Comparison of ENCODE assay signal across 7 cellular contexts in the genomic region with DNA sequence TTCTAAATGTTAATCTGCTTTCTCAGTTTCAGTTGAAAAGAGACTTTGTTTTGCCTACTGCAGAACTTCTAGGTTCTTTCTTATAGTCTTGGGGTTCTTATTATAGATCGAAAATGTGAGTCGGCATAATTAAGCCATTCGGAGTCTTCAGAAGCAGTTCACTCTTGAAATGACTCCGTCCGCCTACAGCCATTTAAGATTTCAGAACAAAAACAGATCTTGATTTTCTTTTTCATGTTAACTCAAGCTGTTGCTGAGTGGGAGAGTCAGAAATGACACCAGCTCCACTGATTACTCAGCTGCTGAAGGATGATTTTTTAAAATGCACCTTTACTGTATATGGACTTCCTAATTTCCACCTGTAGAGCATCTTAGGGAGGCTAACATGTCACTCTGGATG. TPM values are rescaled to one million over a fixed set of nuclear protein-coding genes. Genes with fewer than 3 reads are reported as not detected.
DNase-seq lines count a peak whose midpoint lies in the region; ATAC-seq lines count a peak whose summit lies in the region.

No MANE protein-coding gene starts in this region.

- no peaks in the 10 kb centered on the region for H3K27me3 Mint-ChIP-seq in activated T-helper 2 cell treated with anti-CD3 and anti-CD28 coated beads, Interferon-gamma antibody, Interleukin-2, Interleukin-4, amounts not matched to agents 10 μg/mL and 5 μg/mL and 100 μg/mL, durations not matched to agents 14 hours and 24 hours and 36 hours (ENCODE audit: low read depth)
- no peaks in the 10 kb centered on the region for H3K27me3 Mint-ChIP-seq in stimulated activated memory B cell treated with anti-CD40 and anti-IgM and Interleukin-4, amounts not matched to agents 10 μg/mL and 1 μg/mL and 100 μg/mL, for 72 hours

- no peak for DNase-seq in activated T-helper 2 cell treated with anti-CD3 and anti-CD28 coated beads, Interferon-gamma antibody, Interleukin-2, Interleukin-4, amounts not matched to agents 10 μg/mL and 5 μg/mL and 100 μg/mL, durations not matched to agents 14 hours and 24 hours and 36 hours (ENCODE audit: low spot score)
- DNase-seq in NAMALWA (ENCODE audit: low spot score) (no peak), NOMO-1 treated with dmso at 0.1 percent for 144 hours (lab: John Stamatoyannopoulos, UW; ENCODE audit: unreplicated experiment) (no peak), posterior cingulate gyrus (no peak)

- H3K4me1 Mint-ChIP-seq in activated T-helper 2 cell treated with anti-CD3 and anti-CD28 coated beads, Interferon-gamma antibody, Interleukin-2, Interleukin-4, amounts not matched to agents 10 μg/mL and 5 μg/mL and 100 μg/mL, durations not matched to agents 14 hours and 24 hours and 36 hours (ENCODE audit: low read depth), result peaks cover 70% of the 10 kb centered on the region
- H3K4me1 Mint-ChIP-seq in stimulated activated memory B cell treated with anti-CD40 and anti-IgM and Interleukin-4, amounts not matched to agents 10 μg/mL and 1 μg/mL and 100 μg/mL, for 72 hours, result peaks cover 70% of the 10 kb centered on the region

- ATAC-seq in GM19324 (IDR thresholded peaks at IDR 0.05; ENCODE audit: low FRiP score, unreplicated experiment), result peak; percentile 47
- peak; percentile 51 for ATAC-seq in HG02973 (IDR thresholded peaks at IDR 0.05; ENCODE audit: unreplicated experiment)
- peak; percentile 49 for ATAC-seq in stimulated activated memory B cell treated with anti-CD40 and anti-IgM and Interleukin-4, amounts not matched to agents 10 μg/mL and 1 μg/mL and 100 μg/mL, for 72 hours

- H3K4me3 Mint-ChIP-seq in activated T-helper 2 cell treated with anti-CD3 and anti-CD28 coated beads, Interferon-gamma antibody, Interleukin-2, Interleukin-4, amounts not matched to agents 10 μg/mL and 5 μg/mL and 100 μg/mL, durations not matched to agents 14 hours and 24 hours and 36 hours (ENCODE audit: low read depth), result peak overlapping the region; percentile 95
- H3K4me3 Mint-ChIP-seq in stimulated activated memory B cell treated with anti-CD40 and anti-IgM and Interleukin-4, amounts not matched to agents 10 μg/mL and 1 μg/mL and 100 μg/mL, for 72 hours, result no peak overlapping the region

- H3K27ac Mint-ChIP-seq in activated T-helper 2 cell treated with anti-CD3 and anti-CD28 coated beads, Interferon-gamma antibody, Interleukin-2, Interleukin-4, amounts not matched to agents 10 μg/mL and 5 μg/mL and 100 μg/mL, durations not matched to agents 14 hours and 24 hours and 36 hours, result peak overlapping the region; percentile 87
- H3K27ac Mint-ChIP-seq in stimulated activated memory B cell treated with anti-CD40 and anti-IgM and Interleukin-4, amounts not matched to agents 10 μg/mL and 1 μg/mL and 100 μg/mL, for 72 hours, result peak overlapping the region; percentile 45

- intact Hi-C loops in activated T-helper 2 cell treated with anti-CD3 and anti-CD28 coated beads, Interferon-gamma antibody, Interleukin-2, Interleukin-4, amounts not matched to agents 10 μg/mL and 5 μg/mL and 100 μg/mL, durations not matched to agents 14 hours and 24 hours and 36 hours (cut with micrococcal nuclease), result loop anchor here (1.0 kb wide), 5 partner anchors 12 to 121 kb away; no protein-coding TSS in a partner anchor
- intact Hi-C loops in posterior cingulate gyrus (cut with DNase I), result no loop called here

- H3K9me3 Mint-ChIP-seq in activated T-helper 2 cell treated with anti-CD3 and anti-CD28 coated beads, Interferon-gamma antibody, Interleukin-2, Interleukin-4, amounts not matched to agents 10 μg/mL and 5 μg/mL and 100 μg/mL, durations not matched to agents 14 hours and 24 hours and 36 hours, result no peaks in the 10 kb centered on the region
- no peaks in the 10 kb centered on the region for H3K9me3 Mint-ChIP-seq in stimulated activated memory B cell treated with anti-CD40 and anti-IgM and Interleukin-4, amounts not matched to agents 10 μg/mL and 1 μg/mL and 100 μg/mL, for 72 hours

- H3K36me3 Mint-ChIP-seq in activated T-helper 2 cell treated with anti-CD3 and anti-CD28 coated beads, Interferon-gamma antibody, Interleukin-2, Interleukin-4, amounts not matched to agents 10 μg/mL and 5 μg/mL and 100 μg/mL, durations not matched to agents 14 hours and 24 hours and 36 hours (ENCODE audit: low read depth), result peaks cover 94% of the 10 kb centered on the region
- peaks cover 26% of the 10 kb centered on the region for H3K36me3 Mint-ChIP-seq in stimulated activated memory B cell treated with anti-CD40 and anti-IgM and Interleukin-4, amounts not matched to agents 10 μg/mL and 1 μg/mL and 100 μg/mL, for 72 hours

RNA-seq across cellular contexts. Expression of gene PRDM1, which starts 15.9 kb away (rescaled TPM):
- total RNA-seq in activated T-helper 2 cell treated with anti-CD3 and anti-CD28 coated beads, Interferon-gamma antibody, Interleukin-2, Interleukin-4, amounts not matched to agents 10 μg/mL and 5 μg/mL and 100 μg/mL, durations not matched to agents 14 hours and 24 hours and 36 hours, result 49.1 and 52.3 TPM in 2 replicates
